In the genomic region with DNA sequence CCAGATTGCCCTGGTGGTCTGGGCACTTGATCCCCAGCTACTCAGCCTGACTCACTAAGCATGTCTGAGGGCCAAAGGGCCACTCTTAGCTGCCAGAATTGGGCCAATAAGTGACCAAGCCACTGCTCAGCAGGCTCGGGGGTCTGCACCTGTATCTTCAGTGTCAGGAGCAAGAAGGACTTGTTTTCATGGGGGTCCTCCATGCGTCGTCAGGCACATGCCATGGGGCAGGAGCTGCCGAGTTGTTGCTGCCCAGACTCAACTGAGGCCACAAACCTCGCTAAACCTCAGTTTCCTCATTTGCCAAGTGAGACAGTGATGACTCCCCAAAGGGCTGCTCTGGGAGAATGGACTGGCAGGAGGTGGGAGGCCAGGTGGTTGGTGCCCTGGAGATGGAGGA, we compare ENCODE assay signal across 8 cellular contexts.
"Had no signal": no experiment of that assay in that cellular context is flagged by ENCODE, and none has a peak within 500 bp of the region (broad histone marks: within the 10 kb centered on the region; RNA-seq: fewer than 3 reads in every experiment).

No MANE protein-coding gene starts in this region.

- H3K27ac ChIP-seq: GM23248, HL-60 had no signal

- H2AFZ ChIP-seq: GM23248 had no signal

- H3K9ac ChIP-seq: GM23248 had no signal

- H3K9me3 ChIP-seq: HAP-1 had no signal

- H3K4me3 Mint-ChIP-seq: HFFc6 had no signal

- H3K4me3 ChIP-seq: GM23248, HAP-1 had no signal

- ATAC-seq: HCT116, HepG2 had no signal

- DNase-seq: GM23248, GOT3, H7, HFFc6 had no signal

- H3K36me3 ChIP-seq: HAP-1 had no signal

- H3K4me1 ChIP-seq: HAP-1 had no signal

- FAIRE-seq: HepG2 had no signal

- H3K27ac Mint-ChIP-seq: HFFc6 had no signal
